ENCODE assay signal across 12 cellular contexts in genomic region chr20:37755665-37756064, GRCh38.
DNase-seq lines count a peak whose midpoint lies in the region; ATAC-seq, FAIRE-seq and TF ChIP-seq lines count a peak whose summit lies in the region.
"Had no signal": no experiment of that assay in that cellular context is flagged by ENCODE, and none has a peak within 500 bp of the region (broad histone marks: within the 10 kb centered on the region; RNA-seq: fewer than 3 reads in every experiment).

No MANE protein-coding gene starts in this region.

- no peak for FAIRE-seq in H1 (lab: Jason Lieb, UNC)

- no peak overlapping the region for H4K8ac ChIP-seq in H1 (ENCODE audit: extremely low read depth, insufficient read depth, low read length)

- H3K36me3 ChIP-seq in H1 (ENCODE audit: control insufficient read depth in 2 of 4, insufficient read depth in 4 of 4, low read length in 3 of 4), result no peaks in the 10 kb centered on the region; a peak in 2 of 8 replicates
- peaks cover 4 to 9% of the 10 kb centered on the region in 2 donors for H3K36me3 ChIP-seq in aorta (ENCODE audit: control insufficient read depth in 1 of 2, insufficient read depth in 2 of 2, low read length in 1 of 2)

- no peaks in the 10 kb centered on the region for H3K79me2 ChIP-seq in H1 (ENCODE audit: control insufficient read depth in 1 of 2, insufficient read depth in 2 of 2, low read length in 2 of 2)

- no peak for TF ChIP-seq EP300 in H1 (IDR thresholded peaks at IDR 0.05; ENCODE audit: borderline replicate concordance in 1 of 2, low read depth in 2 of 2, low read length in 2 of 2)

- no peak overlapping the region for H3K18ac ChIP-seq in H1 (ENCODE audit: extremely low read depth, low read length)

- DNase-seq in COR-L47 (lab: John Stamatoyannopoulos, UW), result peak; percentile 3
- DNase-seq in NCI-H1092 treated with DMSO at 0.1 percent for 48 hours (lab: John Stamatoyannopoulos, UW), result peak; percentile 13
- no peak for DNase-seq in H1 (ENCODE audit: low read depth in 1 of 2, low spot score in 2 of 2)
- DNase-seq in midbrain (lab: John Stamatoyannopoulos, UW), result peak; percentile 44
- DNase-seq in GF-D8 (lab: John Stamatoyannopoulos, UW), result no peak
- no peak for DNase-seq in GM19238 (ENCODE audit: insufficient read length, low spot score)
- no peak for DNase-seq in aorta
- DNase-seq: activated CD4-positive, CD25-positive, alpha-beta regulatory T cell treated with anti-CD3 and anti-CD28 coated beads, Interleukin-2, amount 50 U/mL, for 72 hours; activated naive CD4-positive, alpha-beta T cell treated with anti-CD3 and anti-CD28 coated beads for 36 hours; SHP77 treated with DMSO at 0.1 percent for 48 hours had no signal

- no peak overlapping the region for H3K4ac ChIP-seq in H1 (replicated peaks; ENCODE audit: insufficient read length, low read depth, low read length)

- H3K4me1 ChIP-seq in H1 (replicated peaks in 1 of 4; ENCODE audit: control insufficient read depth in 3 of 4, insufficient read depth in 4 of 4, low read length in 3 of 4) (peaks cover 0 to 3% (median 2%) of the 10 kb centered on the region in 4 experiments; a peak in 2 of 7 replicates), aorta (ENCODE audit: control insufficient read depth in 1 of 2, insufficient read depth in 2 of 2, low read length in 2 of 2) (no peaks in the 10 kb centered on the region)
- H3K4me1 ChIP-seq: suprapubic skin had no signal

- no peak overlapping the region for H2AK5ac ChIP-seq in H1 (ENCODE audit: low read depth, low read length)

- WGBS in H1 (ENCODE audit: extremely low coverage in 1 of 2, insufficient coverage in 1 of 2, insufficient read length in 1 of 2, insufficient replicate concordance in 2 of 2, low coverage in 1 of 2, low lambda C conversion rate in 2 of 2, missing lambda C conversion rate in 1 of 2), 2 experiments, result 91% methylated on average over 3 of the region's 3 CpGs; no CpG with 5 or more reads in 1 of the 2 experiments
- WGBS in aorta, 2 donors, result 58 to 65% methylated on average over 3 of the region's 3 CpGs

- peak overlapping the region; percentile 50 for H3K56ac ChIP-seq in H1 (replicated peaks; ENCODE audit: insufficient read length, low read depth, low read length)

- ATAC-seq in aorta (ENCODE audit: low FRiP score), result no peak
- no peak for ATAC-seq in HG03432 (IDR thresholded peaks at IDR 0.05; ENCODE audit: unreplicated experiment)

- CTCF ChIA-PET in H1 (lab: Charles Lee; ENCODE audit: partially characterized antibody), result interaction anchor here (0.5 to 3.0 kb wide), 18 partner anchors 9 to 320 kb away, joined by 3 to 7 read pairs (median 4); no protein-coding TSS in a partner anchor

- H2AFZ ChIP-seq in H1 (ENCODE audit: low read length), result no peak overlapping the region

- TF ChIP-seq CTCF in H1 (IDR thresholded peaks at IDR 0.05; ENCODE audit: control extremely low read depth in 1 of 3, insufficient read depth in 1 of 3, low read depth in 1 of 3, low read length in 3 of 3), result peak in 1 of 3 experiments; percentile 27; a peak in 1 of 4 replicates

- H4K20me1 ChIP-seq in H1 (replicated peaks in 1 of 2; ENCODE audit: control insufficient read depth in 1 of 2, insufficient read depth in 2 of 2, low read length in 2 of 2), result no peaks in the 10 kb centered on the region

- no peak overlapping the region for H3K9ac ChIP-seq in H1 (replicated peaks in 1 of 4; ENCODE audit: extremely low read depth in 1 of 4, low read depth in 3 of 4, low read length in 3 of 4)

- H3K23me2 ChIP-seq in H1 (ENCODE audit: low read depth, low read length), result no peaks in the 10 kb centered on the region

- H2BK15ac ChIP-seq in H1 (ENCODE audit: low read length), result no peak overlapping the region

- no peak overlapping the region for H4K91ac ChIP-seq in H1 (replicated peaks; ENCODE audit: insufficient read length, low read length)

- no peak overlapping the region for H2BK20ac ChIP-seq in H1 (ENCODE audit: low read length)

- H2BK120ac ChIP-seq in H1 (replicated peaks; ENCODE audit: low read depth, low read length), result no peak overlapping the region

- H3K27ac ChIP-seq in H1 (ENCODE audit: low read depth, low read length), result no peak overlapping the region
- H3K27ac ChIP-seq in aorta (ENCODE audit: low read depth in 1 of 2, low read length in 2 of 2), result no peak overlapping the region
- H3K27ac ChIP-seq: suprapubic skin had no signal

- no peak overlapping the region for H2BK5ac ChIP-seq in H1 (ENCODE audit: low read depth, low read length)

- H3K4me2 ChIP-seq in H1 (ENCODE audit: insufficient read depth in 1 of 2, low read depth in 2 of 2, low read length in 2 of 2), result no peak overlapping the region

- H3K27me3 ChIP-seq in H1 (replicated peaks in 1 of 4; ENCODE audit: control insufficient read depth in 3 of 4, extremely low read depth in 1 of 4, insufficient read depth in 3 of 4, low read length in 3 of 4) (no peaks in the 10 kb centered on the region), aorta (ENCODE audit: control insufficient read depth in 1 of 2, insufficient read depth in 2 of 2, low read length in 1 of 2) (no peaks in the 10 kb centered on the region)
- H3K27me3 ChIP-seq: suprapubic skin had no signal

- no peaks in the 10 kb centered on the region for H3K79me1 ChIP-seq in H1 (ENCODE audit: low read depth, low read length)

- no peak overlapping the region for H3K14ac ChIP-seq in H1 (ENCODE audit: insufficient read length)

- TF ChIP-seq RAD21 in H1 (IDR thresholded peaks at IDR 0.05 in 1 of 2, conservative IDR thresholded peaks at IDR 0.05 in 1 of 2; ENCODE audit: low read depth in 2 of 2, low read length in 2 of 2), result peak; percentile 27 to 38; a peak in 3 of 4 replicates

- intact Hi-C loops in aorta (cut with DNase I), result no loop called here

- no peak overlapping the region for H4K5ac ChIP-seq in H1 (ENCODE audit: insufficient read length, low read depth, low read length)

- TF ChIP-seq POLR2A in H1 (IDR thresholded peaks at IDR 0.05; ENCODE audit: control extremely low read depth in 1 of 2, low read depth in 2 of 2, low read length in 2 of 2), result no peak

- H3K4me3 ChIP-seq in H1 (ENCODE audit: extremely low read depth in 1 of 4, insufficient read depth in 2 of 4, low read depth in 3 of 4, low read length in 4 of 4) (no peak overlapping the region), aorta (ENCODE audit: low read length in 2 of 2) (no peak overlapping the region)
- H3K4me3 ChIP-seq: suprapubic skin had no signal

- H2BK12ac ChIP-seq in H1 (ENCODE audit: low read depth, low read length), result no peak overlapping the region

- H3K23ac ChIP-seq in H1 (ENCODE audit: insufficient read length), result no peak overlapping the region

- H3K9me3 ChIP-seq in H1 (ENCODE audit: insufficient read depth in 2 of 2, low read depth in 1 of 2, low read length in 1 of 2) (no peaks in the 10 kb centered on the region), aorta (ENCODE audit: control insufficient read depth, low read length) (no peaks in the 10 kb centered on the region)
- H3K9me3 ChIP-seq: suprapubic skin had no signal

- POLR2A ChIA-PET in H1 (lab: Charles Lee; ENCODE audit: partially characterized antibody), result no interaction called here

Comparison
In these comparisons a context has a peak if more than half of its experiments do, and no peak if none do; other contexts are left out.
1. DNase-seq: peak in COR-L47 (single experiment), NCI-H1092 treated with DMSO at 0.1 percent for 48 hours (single experiment) and midbrain (single experiment); none in H1 (0 of 2), GF-D8 (single experiment), GM19238 (single experiment) and aorta (0 of 2).